In the genomic region with DNA sequence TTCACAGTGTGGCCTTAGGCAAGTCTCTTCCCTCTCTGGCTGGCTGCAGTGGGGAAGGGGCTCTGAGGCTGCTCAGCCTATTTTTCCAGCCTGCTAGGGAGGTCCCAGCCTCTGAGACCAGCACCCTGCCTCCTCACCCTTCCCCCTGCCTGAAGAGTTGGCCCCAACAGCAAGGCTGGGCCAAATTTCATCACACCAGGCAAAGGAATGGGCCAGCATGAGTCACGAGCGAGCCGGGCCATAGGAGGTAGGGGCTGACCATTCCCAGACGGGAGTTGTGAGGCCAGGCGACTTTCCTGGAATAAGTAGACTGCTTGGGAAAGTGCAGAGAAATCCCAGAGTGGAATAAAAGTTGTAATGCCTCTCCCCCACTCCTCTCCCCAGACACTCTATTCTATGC, we compare ENCODE assay signal across 1 cellular context.
TF ChIP-seq lines count a peak whose summit lies in the region.

No MANE protein-coding gene starts in this region.

TF ChIP-seq in GM23338, 12 proteins besides CTCF, POLR2A, EP300 and RAD21 (continued from another document):
- no peak for TF ChIP-seq REST (IDR thresholded peaks at IDR 0.05; ENCODE audit: unreplicated experiment)
- no peak for TF ChIP-seq ZNF114 (CRISPR knock-in tag; IDR thresholded peaks at IDR 0.05)
TF ChIP-seq in GM23338: peak in this region for 0.
